In genomic region chr18:50726960-50727589, GRCh38 we compare ENCODE assay signal across 11 cellular contexts.
A peak's percentile ranks its signal among the peaks of the same experiment; 100 is the strongest.
DNase-seq lines count a peak whose midpoint lies in the region; ATAC-seq lines count a peak whose summit lies in the region.
"Had no signal": no experiment of that assay in that cellular context is flagged by ENCODE, and none has a peak within 500 bp of the region (broad histone marks: within the 10 kb centered on the region; RNA-seq: fewer than 3 reads in every experiment).

No MANE protein-coding gene starts in this region.

- ATAC-seq in GM18511 (IDR thresholded peaks at IDR 0.05; ENCODE audit: unreplicated experiment) (peak; percentile 94), GM21723 (IDR thresholded peaks at IDR 0.05; ENCODE audit: unreplicated experiment) (peak; percentile 93), HG03520 (IDR thresholded peaks at IDR 0.05; ENCODE audit: unreplicated experiment) (peak; percentile 82), left ventricle myocardium superior (peak; percentile 25), HG03354 (IDR thresholded peaks at IDR 0.05; ENCODE audit: poor library complexity, severe bottlenecking, unreplicated experiment) (no peak)
- ATAC-seq: body of pancreas had no signal

- intact Hi-C loops in left ventricle myocardium superior (cut with micrococcal nuclease), result no loop called here

- DNase-seq in left ventricle myocardium superior (no peak), NK-92 (lab: John Stamatoyannopoulos, UW; ENCODE audit: unreplicated experiment) (no peak), dedifferentiated amniotic fluid mesenchymal stem cell (ENCODE audit: extremely low spot score) (no peak)
- no peak for DNase-seq in activated naive CD4-positive, alpha-beta T cell treated with Interleukin-2 at 50 U/mL for 16 hours
- DNase-seq: activated CD4-positive, CD25-positive, alpha-beta regulatory T cell; body of pancreas; NCI-H510A had no signal
